Comparison of ENCODE assay signal across 27 cellular contexts in genomic region chr1:229448373-229448772, GRCh38. TPM values are rescaled to one million over a fixed set of nuclear protein-coding genes. Genes with fewer than 3 reads are reported as not detected.
"Had no signal": no experiment of that assay in that cellular context is flagged by ENCODE, and none has a peak within 500 bp of the region (broad histone marks: within the 10 kb centered on the region; RNA-seq: fewer than 3 reads in every experiment).

No MANE protein-coding gene starts in this region.

- ATAC-seq: activated CD8-positive, alpha-beta T cell treated with anti-CD3 and anti-CD28 coated beads for 36 hours; activated naive CD4-positive, alpha-beta T cell treated with anti-CD3 and anti-CD28 coated beads, Interleukin-2, amount 50 U/mL, for 72 hours; body of pancreas; Panc1 had no signal

- H3K27ac ChIP-seq: adrenal gland, body of pancreas, SJCRH30 had no signal

- H3K4me1 ChIP-seq: adrenal gland, body of pancreas, SJCRH30 had no signal

- H3K4me3 ChIP-seq: adrenal gland, body of pancreas, SJCRH30 had no signal

- H3K27me3 ChIP-seq: adrenal gland, body of pancreas, SJCRH30 had no signal

- H3K9me3 ChIP-seq: adrenal gland, body of pancreas, SJCRH30, SK-N-SH had no signal

- DNase-seq: activated CD4-positive, alpha-beta T cell treated with anti-CD3 and anti-CD28 coated beads, Interleukin-2, amount 10 ng/mL, durations not matched to agents 24 days and 14 days; activated CD4-positive, alpha-beta T cell treated with anti-CD3 and anti-CD28 coated beads, Interleukin-2, amount 50 U/mL, for 4 hours; activated CD8-positive, alpha-beta T cell treated with anti-CD3 and anti-CD28 coated beads for 36 hours; activated gamma-delta T cell treated with Interleukin-2 at 50 U/mL for 16 hours; activated naive CD4-positive, alpha-beta T cell treated with anti-CD3 and anti-CD28 coated beads for 36 hours; activated T-cell treated with anti-CD3 and anti-CD28 coated beads, Interleukin-2, amount 50 U/mL, for 1 hour; adrenal gland; body of pancreas; central memory CD4-positive, alpha-beta T cell; NCI-H1092 treated with DMSO at 0.1 percent for 48 hours; NCI-H1417; NCI-H146; NCI-H1930; NCI-H2081 treated with DMSO at 0.1 percent for 48 hours; NCI-H226; NCI-H524 treated with DMSO at 0.1 percent for 48 hours; SHP77; SJCRH30; SK-N-SH had no signal

RNA-seq across cellular contexts. Expression of gene ACTA1, which starts 14.5 kb away (rescaled TPM):
- total RNA-seq: activated CD4-positive, alpha-beta T cell treated with anti-CD3 and anti-CD28 coated beads, Interleukin-2, amount 10 ng/mL, durations not matched to agents 24 days and 14 days; activated CD8-positive, alpha-beta memory T cell treated with anti-CD3 and anti-CD28 coated beads for 36 hours; activated CD8-positive, alpha-beta T cell treated with anti-CD3 and anti-CD28 coated beads for 36 hours; activated naive CD4-positive, alpha-beta T cell treated with anti-CD3 and anti-CD28 coated beads for 36 hours; activated naive CD4-positive, alpha-beta T cell treated with anti-CD3 and anti-CD28 coated beads, Interleukin-2, amount 50 U/mL, for 72 hours; activated T-helper 1 cell treated with anti-CD3 and anti-CD28 coated beads, Interleukin-12 subunit alpha, Interleukin-12 subunit beta, Interleukin-2, Interleukin-4 antibody, amounts not matched to agents 30 ng/mL and 10 ng/mL and 1 ng/mL, durations not matched to agents 14 hours and 24 hours and 36 hours; bronchial epithelial cell; M059J; NCI-H460; RPMI7951 had no signal
